13 cellular contexts compared by ENCODE assay signal in genomic region chr1:89952021-89952995, GRCh38. TPM values are rescaled to one million over a fixed set of nuclear protein-coding genes. Genes with fewer than 3 reads are reported as not detected.
DNase-seq lines count a peak whose midpoint lies in the region; ATAC-seq, FAIRE-seq and TF ChIP-seq lines count a peak whose summit lies in the region.
"Had no signal": no experiment of that assay in that cellular context is flagged by ENCODE, and none has a peak within 500 bp of the region (broad histone marks: within the 10 kb centered on the region; RNA-seq: fewer than 3 reads in every experiment).

No MANE protein-coding gene starts in this region.

- H2BK12ac ChIP-seq in mesenchymal stem cell (ENCODE audit: low read length in 2 of 2): peak overlapping the region; percentile 48 to 52

- peak overlapping the region; percentile 15 for H3K4me3 Mint-ChIP-seq in activated T-helper 17 cell treated with anti-CD3 and anti-CD28 coated beads, Interleukin-2, amount 50 U/mL, for 72 hours
- H3K4me3 Mint-ChIP-seq: activated CD4-positive, alpha-beta T cell treated with anti-CD3 and anti-CD28 coated beads, Interleukin-2, amount 10 ng/mL, durations not matched to agents 24 days and 14 days; naive thymus-derived CD8-positive, alpha-beta T cell had no signal

- H3K27ac ChIP-seq in DND-41 (ENCODE audit: low read length): peak overlapping the region; percentile 54; the same call in 1 of the 2 replicates
- H3K27ac ChIP-seq in mesenchymal stem cell (ENCODE audit: low read length, poor library complexity, severe bottlenecking): peak overlapping the region; percentile 87
- no peak overlapping the region for H3K27ac ChIP-seq in gastrocnemius medialis
- H3K27ac ChIP-seq in kidney (ENCODE audit: low read depth in 2 of 2, low read length in 2 of 2): no peak overlapping the region
- H3K27ac ChIP-seq: body of pancreas, tibial nerve had no signal

- H3K79me2 ChIP-seq in DND-41 (ENCODE audit: insufficient read depth, low read length): no peaks in the 10 kb centered on the region

- H2BK15ac ChIP-seq in mesenchymal stem cell (ENCODE audit: low read depth, poor library complexity, severe bottlenecking): no peak overlapping the region

- H3K23ac ChIP-seq in mesenchymal stem cell (ENCODE audit: low read length in 2 of 2): no peak overlapping the region

- H3K4me1 Mint-ChIP-seq in activated T-helper 17 cell treated with anti-CD3 and anti-CD28 coated beads, Interleukin-2, amount 50 U/mL, for 72 hours: peaks cover 9% of the 10 kb centered on the region

- TF ChIP-seq CTCF in DND-41 (IDR thresholded peaks at IDR 0.05; ENCODE audit: borderline replicate concordance, extremely low read depth, low read length, poor library complexity, severe bottlenecking): no peak
- no peak for TF ChIP-seq CTCF in gastrocnemius medialis (IDR thresholded peaks at IDR 0.05 in 4 of 5, conservative IDR thresholded peaks at IDR 0.05 in 1 of 5)
- no peak for TF ChIP-seq CTCF in kidney (IDR thresholded peaks at IDR 0.05; ENCODE audit: borderline replicate concordance, extremely low read depth, insufficient read depth)

- no peaks in the 10 kb centered on the region for H3K79me1 ChIP-seq in mesenchymal stem cell (replicated peaks; ENCODE audit: low read length, poor library complexity, severe bottlenecking)

- no peaks in the 10 kb centered on the region for H3K27me3 ChIP-seq in DND-41 (ENCODE audit: insufficient read depth, low read length, poor library complexity)
- no peaks in the 10 kb centered on the region for H3K27me3 ChIP-seq in mesenchymal stem cell (ENCODE audit: control insufficient read depth in 1 of 2, insufficient read depth in 1 of 2, low read length in 2 of 2)
- no peaks in the 10 kb centered on the region for H3K27me3 ChIP-seq in gastrocnemius medialis
- H3K27me3 ChIP-seq: body of pancreas, Peyer's patch, tibial nerve had no signal

- H3K18ac ChIP-seq in mesenchymal stem cell (ENCODE audit: low read depth in 1 of 2, low read length in 2 of 2): no peak overlapping the region

- H3K9ac ChIP-seq in DND-41 (ENCODE audit: low read depth, low read length) (no peak overlapping the region), mesenchymal stem cell (ENCODE audit: low read length) (peak overlapping the region; percentile 82), kidney (ENCODE audit: low read length in 2 of 2) (no peak overlapping the region)

- H3K36me3 ChIP-seq in DND-41 (ENCODE audit: insufficient read depth, low read length) (no peaks in the 10 kb centered on the region), mesenchymal stem cell (ENCODE audit: control insufficient read depth in 1 of 2, insufficient read depth in 2 of 2, low read depth in 1 of 2, low read length in 2 of 2) (no peaks in the 10 kb centered on the region), gastrocnemius medialis (no peaks in the 10 kb centered on the region), kidney (ENCODE audit: control insufficient read depth in 1 of 2, insufficient read depth in 2 of 2, low read length in 2 of 2) (no peaks in the 10 kb centered on the region)
- H3K36me3 ChIP-seq: Peyer's patch, tibial nerve had no signal

- peaks cover 3% of the 10 kb centered on the region for H3K27me3 Mint-ChIP-seq in activated T-helper 17 cell treated with anti-CD3 and anti-CD28 coated beads, Interleukin-2, amount 50 U/mL, for 72 hours
- H3K27me3 Mint-ChIP-seq: activated CD4-positive, alpha-beta T cell treated with anti-CD3 and anti-CD28 coated beads, Interleukin-2, amount 10 ng/mL, durations not matched to agents 24 days and 14 days; naive thymus-derived CD8-positive, alpha-beta T cell had no signal

- FAIRE-seq in kidney (lab: Jason Lieb, UNC): no peak

- no peak overlapping the region for H4K91ac ChIP-seq in mesenchymal stem cell (ENCODE audit: low read length)

- H3K9me3 Mint-ChIP-seq in activated T-helper 17 cell treated with anti-CD3 and anti-CD28 coated beads, Interleukin-2, amount 50 U/mL, for 72 hours: no peaks in the 10 kb centered on the region
- H3K9me3 Mint-ChIP-seq: activated CD4-positive, alpha-beta T cell treated with anti-CD3 and anti-CD28 coated beads, Interleukin-2, amount 10 ng/mL, durations not matched to agents 24 days and 14 days had no signal

- H3K14ac ChIP-seq in mesenchymal stem cell (ENCODE audit: low read length in 2 of 2): no peak overlapping the region

- in situ Hi-C loops in gastrocnemius medialis (cut with MboI; ENCODE audit: low sequenced_read_pairs in 4 of 4): loop anchor here in 1 of 4 donors (10.0 kb wide), 1 partner anchor 148 kb away; no protein-coding TSS in a partner anchor

- DNase-seq in DND-41 (no peak), mesenchymal stem cell (peak; percentile 70), gastrocnemius medialis (no peak), kidney (no peak)

- no peak for TF ChIP-seq POLR2A in gastrocnemius medialis (IDR thresholded peaks at IDR 0.05)

- H3K27ac Mint-ChIP-seq in activated T-helper 17 cell treated with anti-CD3 and anti-CD28 coated beads, Interleukin-2, amount 50 U/mL, for 72 hours: no peak overlapping the region
- H3K27ac Mint-ChIP-seq: activated CD4-positive, alpha-beta T cell treated with anti-CD3 and anti-CD28 coated beads, Interleukin-2, amount 10 ng/mL, durations not matched to agents 24 days and 14 days had no signal

- intact Hi-C loops in gastrocnemius medialis (cut with DNase I; ENCODE audit: low total_unique reads) (loop anchor here (2.0 kb wide), 1 partner anchor 110 kb away; no protein-coding TSS in a partner anchor), kidney (cut with DNase I) (no loop called here)

- H3K4ac ChIP-seq in mesenchymal stem cell (ENCODE audit: low read depth in 1 of 2, low read length in 2 of 2): no peak overlapping the region

- H3K4me1 ChIP-seq in DND-41 (ENCODE audit: insufficient read depth, low read length): peaks cover 42% of the 10 kb centered on the region
- H3K4me1 ChIP-seq in mesenchymal stem cell (ENCODE audit: control insufficient read depth, insufficient read depth, low read depth, low read length): peaks cover 4% of the 10 kb centered on the region
- H3K4me1 ChIP-seq in gastrocnemius medialis: no peaks in the 10 kb centered on the region
- peaks cover 0 to 6% of the 10 kb centered on the region in 2 donors for H3K4me1 ChIP-seq in kidney (ENCODE audit: control insufficient read depth in 1 of 2, insufficient read depth in 1 of 2, low read depth in 1 of 2, low read length in 2 of 2)
- H3K4me1 ChIP-seq: Peyer's patch had no signal

- 60% methylated on average over 5 of the region's 6 CpGs for WGBS in mesenchymal stem cell

- peak overlapping the region; percentile 36 for H2BK5ac ChIP-seq in mesenchymal stem cell (ENCODE audit: low read depth, low read length, poor library complexity, severe bottlenecking)

- no peak overlapping the region for H3K4me3 ChIP-seq in DND-41 (ENCODE audit: low read depth in 1 of 2, low read length in 2 of 2)
- no peak overlapping the region for H3K4me3 ChIP-seq in mesenchymal stem cell (ENCODE audit: insufficient read depth in 1 of 2, low read depth in 1 of 2, low read length in 2 of 2)
- no peak overlapping the region for H3K4me3 ChIP-seq in gastrocnemius medialis
- H3K4me3 ChIP-seq in kidney (ENCODE audit: low read length in 2 of 2): no peak overlapping the region
- H3K4me3 ChIP-seq: body of pancreas, Peyer's patch, tibial nerve had no signal

- H4K20me1 ChIP-seq in DND-41 (ENCODE audit: insufficient read depth, low read length): no peaks in the 10 kb centered on the region

- H3K36me3 Mint-ChIP-seq in activated T-helper 17 cell treated with anti-CD3 and anti-CD28 coated beads, Interleukin-2, amount 50 U/mL, for 72 hours (ENCODE audit: low read depth): no peaks in the 10 kb centered on the region
- H3K36me3 Mint-ChIP-seq: naive thymus-derived CD8-positive, alpha-beta T cell had no signal

- no peak overlapping the region for H3K4me2 ChIP-seq in DND-41 (ENCODE audit: insufficient read depth, low read length)
- no peak overlapping the region for H3K4me2 ChIP-seq in mesenchymal stem cell (ENCODE audit: low read length, poor library complexity, severe bottlenecking)

- ATAC-seq in DND-41 (ENCODE audit: insufficient read depth, low read depth) (no peak), HG02852 (IDR thresholded peaks at IDR 0.05; ENCODE audit: unreplicated experiment) (peak; percentile 7), gastrocnemius medialis (no peak), GM18517 (IDR thresholded peaks at IDR 0.05; ENCODE audit: unreplicated experiment) (no peak), GM18861 (IDR thresholded peaks at IDR 0.05; ENCODE audit: unreplicated experiment) (no peak)
- peak; percentile 39 for ATAC-seq in activated T-helper 17 cell treated with anti-CD3 and anti-CD28 coated beads, Interleukin-2, amount 50 U/mL, for 72 hours (replicated peaks)
- ATAC-seq: body of pancreas had no signal

- no peak overlapping the region for H2BK120ac ChIP-seq in mesenchymal stem cell (ENCODE audit: low read depth, low read length)

- H2AFZ ChIP-seq in DND-41 (ENCODE audit: low read depth, low read length): peak overlapping the region; percentile 2; the same call in 1 of the 2 replicates
- H2AFZ ChIP-seq in mesenchymal stem cell (ENCODE audit: low read depth, low read length): no peak overlapping the region

- peak overlapping the region; percentile 67 for H2AK5ac ChIP-seq in mesenchymal stem cell (ENCODE audit: low read length, severe bottlenecking)

- H4K8ac ChIP-seq in mesenchymal stem cell (ENCODE audit: low read length): no peak overlapping the region

- H3K9me3 ChIP-seq in DND-41 (ENCODE audit: insufficient read depth, low read length, severe bottlenecking) (no peaks in the 10 kb centered on the region), mesenchymal stem cell (ENCODE audit: control insufficient read depth, low read length) (no peaks in the 10 kb centered on the region), gastrocnemius medialis (no peaks in the 10 kb centered on the region), kidney (ENCODE audit: control insufficient read depth in 1 of 2, low read length in 2 of 2) (no peaks in the 10 kb centered on the region)
- H3K9me3 ChIP-seq: body of pancreas, Peyer's patch, tibial nerve had no signal

RNA-seq across cellular contexts. Expression of gene ZNF326, which starts 42.6 kb away (rescaled TPM):
- total RNA-seq in activated T-helper 17 cell treated with anti-CD3 and anti-CD28 coated beads, Interleukin-2, amount 50 U/mL, for 72 hours: 10 to 100 TPM; 18.4 to 20.9 TPM
- polyA plus RNA-seq in mesenchymal stem cell (2013, experiment 1 of 2): 15.3 TPM
- 15.0 TPM for polyA plus RNA-seq in mesenchymal stem cell (2013, experiment 2 of 2)
- 10 to 100 TPM in 2 of 4 donors, 1 to 10 TPM in 2; 5.8 to 10.8 (median 9.2) TPM for total RNA-seq in gastrocnemius medialis
- 25.6 TPM for total RNA-seq in kidney
- 10.6 TPM for polyA plus RNA-seq in kidney (ENCODE audit: insufficient read depth, low read depth, low replicate concordance)

Comparison
In these comparisons a context has a peak if more than half of its experiments do, and no peak if none do; other contexts are left out.
1. ATAC-seq: peak in HG02852 (single experiment) and activated T-helper 17 cell treated with anti-CD3 and anti-CD28 coated beads, Interleukin-2, amount 50 U/mL, for 72 hours (single experiment); none in DND-41 (single experiment), gastrocnemius medialis (0 of 2), GM18517 (single experiment) and GM18861 (single experiment).
2. H3K27ac ChIP-seq: peak in DND-41 (single experiment) and mesenchymal stem cell (single experiment); none in gastrocnemius medialis (0 of 4) and kidney (0 of 2).